Comparison of ENCODE assay signal across 8 cellular contexts in genomic region chrX:41334866-41335589, GRCh38. TPM values are rescaled to one million over a fixed set of nuclear protein-coding genes. Genes with fewer than 3 reads are reported as not detected.
DNase-seq lines count a peak whose midpoint lies in the region; TF ChIP-seq lines count a peak whose summit lies in the region.

No MANE protein-coding gene starts in this region.

- H3K4me1 ChIP-seq in HAP-1: peaks cover 44% of the 10 kb centered on the region
- peaks cover 4% of the 10 kb centered on the region; the same call in 1 of the 2 replicates for H3K4me1 ChIP-seq in PC-9 (replicated peaks; ENCODE audit: insufficient read depth)
- peaks cover 27% of the 10 kb centered on the region for H3K4me1 ChIP-seq in osteoblast (ENCODE audit: insufficient read depth, low read length)
- peaks cover 0 to 27% (median 14%) of the 10 kb centered on the region in 4 donors for H3K4me1 ChIP-seq in transverse colon

- peak overlapping the region; percentile 73 for H3K4me3 Mint-ChIP-seq in Calu3 (ENCODE audit: low read depth, unreplicated experiment)

- in situ Hi-C loops in HAP-1 (cut with MboI; ENCODE audit: low sequenced_read_pairs): loop anchor here (5.0 kb wide), 1 partner anchor 58 kb away; no protein-coding TSS in a partner anchor
- in situ Hi-C loops in transverse colon (cut with MboI; ENCODE audit: low pct_ligation_motif_present in 1 of 4, low pct_unique_long_range_greater_than_20kb in 1 of 4, low sequenced_read_pairs in 3 of 4): no loop called here

- H3K36me3 Mint-ChIP-seq in Calu3 (ENCODE audit: insufficient read depth, unreplicated experiment): peaks cover 80% of the 10 kb centered on the region

- TF ChIP-seq CTCF in Calu3 (IDR thresholded peaks at IDR 0.05; ENCODE audit: unreplicated experiment): no peak
- no peak for TF ChIP-seq CTCF in PC-9 (conservative IDR thresholded peaks at IDR 0.05)
- TF ChIP-seq CTCF in osteoblast (IDR thresholded peaks at IDR 0.05; ENCODE audit: extremely low read depth, low read depth, low read length): no peak
- TF ChIP-seq CTCF in transverse colon (IDR thresholded peaks at IDR 0.05): no peak

- H3K9me3 ChIP-seq in HAP-1 (no peaks in the 10 kb centered on the region), PC-9 (ENCODE audit: insufficient read depth, low read depth) (no peaks in the 10 kb centered on the region), osteoblast (ENCODE audit: low read depth, low read length) (no peaks in the 10 kb centered on the region), transverse colon (no peaks in the 10 kb centered on the region)

- peak overlapping the region; percentile 100 for H3K27ac Mint-ChIP-seq in Calu3 (ENCODE audit: unreplicated experiment)

- peaks cover 49% of the 10 kb centered on the region for H3K36me3 ChIP-seq in HAP-1 (replicated peaks)
- no peaks in the 10 kb centered on the region for H3K36me3 ChIP-seq in PC-9 (ENCODE audit: low read depth)
- peaks cover 19% of the 10 kb centered on the region for H3K36me3 ChIP-seq in osteoblast (ENCODE audit: insufficient read depth, low read length)
- H3K36me3 ChIP-seq in transverse colon: no peaks in the 10 kb centered on the region

- H3K9me3 Mint-ChIP-seq in Calu3 (ENCODE audit: low read depth, unreplicated experiment): no peaks in the 10 kb centered on the region

- H3F3A ChIP-seq in PC-9 (ENCODE audit: insufficient read depth, low read depth): peaks cover 5% of the 10 kb centered on the region; the same call in 1 of the 2 replicates

- DNase-seq in Calu3 (peak; percentile 39), HAP-1 (ENCODE audit: low spot score in 2 of 2) (peak in 1 of 2 experiments; percentile 30), PC-9 (no peak), globus pallidus (ENCODE audit: low spot score) (peak; percentile 38), osteoblast (ENCODE audit: insufficient read length, low spot score, missing footprints) (peak; percentile 87), transverse colon (peak; percentile 70), cortex of kidney (lab: John Stamatoyannopoulos, UW) (no peak)
- DNase-seq in activated gamma-delta T cell treated with anti-CD3 and anti-CD28 coated beads, Interleukin-2, amount 50 U/mL, for 16 hours (ENCODE audit: low read depth): peak; percentile 59

- H4K20me1 ChIP-seq in PC-9 (ENCODE audit: insufficient read depth) (peaks cover 45% of the 10 kb centered on the region), osteoblast (ENCODE audit: insufficient read depth, low read length) (peaks cover 48% of the 10 kb centered on the region)

- no peaks in the 10 kb centered on the region for H3K27me3 Mint-ChIP-seq in Calu3 (ENCODE audit: unreplicated experiment)

- POLR2A ChIA-PET in PC-9 (lab: Charles Lee; ENCODE audit: unreplicated experiment): no interaction called here

- H3K9me2 ChIP-seq in PC-9 (ENCODE audit: insufficient read depth): no peaks in the 10 kb centered on the region

- H3K4me1 Mint-ChIP-seq in Calu3 (ENCODE audit: low read depth, unreplicated experiment): peaks cover 6% of the 10 kb centered on the region

- H3K27ac ChIP-seq in PC-9 (peak overlapping the region; percentile 99), osteoblast (ENCODE audit: low read depth, low read length) (peak overlapping the region; percentile 100), transverse colon (peak overlapping the region; percentile 99 to 100 (median 100))

- TF ChIP-seq EP300 in transverse colon (IDR thresholded peaks at IDR 0.05; ENCODE audit: low read depth): no peak

- no peak overlapping the region for H2AFZ ChIP-seq in PC-9
- H2AFZ ChIP-seq in osteoblast (ENCODE audit: low read length): peak overlapping the region; percentile 11

- CTCF ChIA-PET in Calu3 (lab: Charles Lee): no interaction called here
- CTCF ChIA-PET in PC-9 (lab: Charles Lee): no interaction called here

- no peak for TF ChIP-seq POLR2A in transverse colon (IDR thresholded peaks at IDR 0.05)

- peak overlapping the region; percentile 100 for H3K4me3 ChIP-seq in HAP-1
- H3K4me3 ChIP-seq in PC-9: peak overlapping the region; percentile 69
- peak overlapping the region; percentile 98 for H3K4me3 ChIP-seq in osteoblast (ENCODE audit: insufficient read depth, low read length)
- H3K4me3 ChIP-seq in transverse colon: peak overlapping the region; percentile 85 to 98 (median 92)

- intact Hi-C loops in Calu3 (cut with micrococcal nuclease; ENCODE audit: unreplicated experiment): loop anchor here (2.0 to 10.0 kb wide), 4 partner anchors 34 to 102 kb away; no protein-coding TSS in a partner anchor
- intact Hi-C loops in PC-9 (cut with micrococcal nuclease; ENCODE audit: unreplicated experiment): loop anchor here (5.0 kb wide), 2 partner anchors 47 to 58 kb away; no protein-coding TSS in a partner anchor
- intact Hi-C loops in transverse colon (cut with DNase I; ENCODE audit: low total_unique reads): loop anchor here (5.0 to 10.0 kb wide), 2 partner anchors 60 to 248 kb away; partner anchors contain the start of gene USP9X

- no peaks in the 10 kb centered on the region for H3K27me3 ChIP-seq in HAP-1 (ENCODE audit: low read depth)
- no peaks in the 10 kb centered on the region for H3K27me3 ChIP-seq in PC-9 (ENCODE audit: insufficient read depth, low read depth)
- H3K27me3 ChIP-seq in osteoblast (ENCODE audit: insufficient read depth, low read length): no peaks in the 10 kb centered on the region
- H3K27me3 ChIP-seq in transverse colon: no peaks in the 10 kb centered on the region

- WGBS in transverse colon (ENCODE audit: low coverage in 1 of 2), 2 donors: 4% methylated on average over 30 of the region's 35 CpGs; no CpG with 5 or more reads in 1 of the 2 donors

- peaks cover 57% of the 10 kb centered on the region for H3K79me2 ChIP-seq in PC-9 (ENCODE audit: low read depth)
- H3K79me2 ChIP-seq in osteoblast (ENCODE audit: insufficient read depth, low read length): peaks cover 59% of the 10 kb centered on the region

- no TSS peak for BruUV-seq in Calu3 (replicated peaks; lab: Mats Ljungman, UMichigan)
- BruUV-seq in PC-9 (replicated peaks; lab: Mats Ljungman, UMichigan): no TSS peak

- peak overlapping the region; percentile 73 for H3K4me2 ChIP-seq in PC-9
- H3K4me2 ChIP-seq in osteoblast (ENCODE audit: insufficient read depth, low read length): peak overlapping the region; percentile 98

RNA-seq across cellular contexts. Expression of gene DDX3X, which starts 1.1 kb away (rescaled TPM):
- 308 and 321 TPM in 2 replicates for total RNA-seq in Calu3 (2022)
- 130 and 158 TPM in 2 replicates for total RNA-seq in PC-9 (2021)
- 160 and 203 TPM in 2 replicates for total RNA-seq in osteoblast
- total RNA-seq in transverse colon: 100 to 1,000 TPM; 133 to 242 (median 165) TPM

Comparison
In these comparisons a context has a peak if more than half of its experiments do, and no peak if none do; other contexts are left out.
1. DNase-seq: peak in Calu3 (single experiment), activated gamma-delta T cell treated with anti-CD3 and anti-CD28 coated beads, Interleukin-2, amount 50 U/mL, for 16 hours (single experiment), globus pallidus (single experiment), osteoblast (single experiment) and transverse colon (single experiment); none in PC-9 (0 of 2) and cortex of kidney (single experiment).
2. Peak in every context shown above with its lines, with median percentiles within 50 percentile points of each other: H3K4me3 ChIP-seq and H3K27ac ChIP-seq.